ENCODE assay signal across 8 cellular contexts in genomic region chr20:62143118-62143975, GRCh38. TPM values are rescaled to one million over a fixed set of nuclear protein-coding genes. Genes with fewer than 3 reads are reported as not detected.
DNase-seq lines count a peak whose midpoint lies in the region; ATAC-seq and TF ChIP-seq lines count a peak whose summit lies in the region.

PSMA7 (minus strand) TSS chr20:62143394; CDS start chr20:62143303, 91 bp downstream.
SS18L1 (plus strand) TSS chr20:62143769; CDS start chr20:62143821, 52 bp downstream.

- H3K36me3 ChIP-seq in RWPE2 (ENCODE audit: low read depth) (peaks cover 47% of the 10 kb centered on the region), neuron (ENCODE audit: insufficient read depth, low read length) (peaks cover 41% of the 10 kb centered on the region)

- H3K4me3 Mint-ChIP-seq in IgD-negative memory B cell, result peak within 1 kb of the TSS; percentile 88 to 96 (median 94)

- no peaks in the 10 kb centered on the region for H3K27me3 Mint-ChIP-seq in IgD-negative memory B cell

- TF ChIP-seq CTCF in RWPE2 (IDR thresholded peaks at IDR 0.05; ENCODE audit: poor library complexity, severe bottlenecking), result peak; percentile 8
- TF ChIP-seq CTCF in foreskin keratinocyte (conservative IDR thresholded peaks at IDR 0.05), result no peak

- H3K27ac ChIP-seq in RWPE2 (ENCODE audit: poor library complexity, severe bottlenecking) (peak within 1 kb of the TSS; percentile 76), foreskin keratinocyte (peak within 1 kb of the TSS; percentile 87)

- H3K9me3 ChIP-seq in RWPE2 (ENCODE audit: severe bottlenecking) (no peaks in the 10 kb centered on the region), neuron (ENCODE audit: low read length) (peaks cover 9% of the 10 kb centered on the region)

- H3K4me1 ChIP-seq in RWPE2 (ENCODE audit: insufficient read depth, poor library complexity, severe bottlenecking) (peaks cover 14% of the 10 kb centered on the region), foreskin keratinocyte (peaks cover 8% of the 10 kb centered on the region), neuron (ENCODE audit: insufficient read depth, low read length) (peaks cover 25% of the 10 kb centered on the region)

- peak; percentile 70 for ATAC-seq in GM21528 (IDR thresholded peaks at IDR 0.05; ENCODE audit: low FRiP score, unreplicated experiment)
- peak; percentile 78 for ATAC-seq in RWPE2 (ENCODE audit: low read depth)
- ATAC-seq in foreskin keratinocyte, result peak; percentile 80

- no peaks in the 10 kb centered on the region for H3K9me3 Mint-ChIP-seq in IgD-negative memory B cell

- H3K27ac Mint-ChIP-seq in IgD-negative memory B cell, result peak within 1 kb of the TSS; percentile 94 to 95 (median 94)

- peaks cover 21 to 34% (median 22%) of the 10 kb centered on the region in 3 donors for H3K4me1 Mint-ChIP-seq in IgD-negative memory B cell

- no peak within 1 kb of the TSS for H2AFZ ChIP-seq in neuron (ENCODE audit: low read depth, low read length)

- no peaks in the 10 kb centered on the region for H3K27me3 ChIP-seq in RWPE2 (ENCODE audit: insufficient read depth, poor library complexity, severe bottlenecking)
- H3K27me3 ChIP-seq in foreskin keratinocyte, result no peaks in the 10 kb centered on the region
- no peaks in the 10 kb centered on the region for H3K27me3 ChIP-seq in neuron (ENCODE audit: insufficient read depth, low read length)

- H3K36me3 Mint-ChIP-seq in IgD-negative memory B cell, result no peaks in the 10 kb centered on the region

- peak; percentile 71 for DNase-seq in DMS53 treated with DMSO at 0.1 percent for 48 hours (lab: John Stamatoyannopoulos, UW; ENCODE audit: unreplicated experiment)
- peak; percentile 95 for DNase-seq in RWPE2 (ENCODE audit: low spot score)
- DNase-seq in activated effector memory CD4-positive, alpha-beta T cell treated with anti-CD3 and anti-CD28 coated beads, Interleukin-2, amount 50 U/mL, for 16 hours, result peak; percentile 95
- peak in 1 of 2 donors; percentile 57 for DNase-seq in foreskin keratinocyte
- peak; percentile 77 for DNase-seq in stromal cell of bone marrow (ENCODE audit: low read depth)

- peak within 1 kb of the TSS; percentile 96 for H3K4me3 ChIP-seq in RWPE2 (ENCODE audit: severe bottlenecking)
- peak within 1 kb of the TSS; percentile 88 for H3K4me3 ChIP-seq in neuron (ENCODE audit: low read length)

RNA-seq across cellular contexts. Expression of gene PSMA7, which starts in this region (rescaled TPM):
- polyA plus RNA-seq in IgD-negative memory B cell (428 TPM), foreskin keratinocyte (474 and 475 TPM in 2 replicates)
- 365 and 371 TPM in 2 replicates for total RNA-seq in foreskin keratinocyte

RNA-seq across cellular contexts. Expression of gene SS18L1, which starts in this region (rescaled TPM):
- polyA plus RNA-seq in IgD-negative memory B cell (1.4 TPM), foreskin keratinocyte (3.1 and 3.6 TPM in 2 replicates)
- 7.7 and 8.1 TPM in 2 replicates for total RNA-seq in foreskin keratinocyte
